In the genomic region with DNA sequence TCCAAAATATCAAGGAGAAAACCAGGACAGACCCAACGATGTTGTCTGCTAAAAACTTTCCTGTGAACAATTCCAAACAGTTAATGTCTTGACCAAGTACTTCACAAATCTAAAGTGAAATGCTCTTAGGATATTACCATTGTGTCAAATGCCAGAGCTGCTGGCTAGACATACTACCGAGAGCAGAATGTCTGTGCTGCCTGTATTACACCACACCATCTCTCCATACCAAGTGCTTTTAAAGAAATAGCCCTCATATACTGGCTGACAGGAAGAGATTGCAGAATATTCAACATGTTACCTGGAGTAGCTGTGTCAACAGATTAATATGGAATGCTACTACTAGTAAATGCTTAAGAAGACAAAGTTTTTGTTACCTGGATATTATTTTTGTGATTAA, we compare ENCODE assay signal across 19 cellular contexts.
"Had no signal": no experiment of that assay in that cellular context is flagged by ENCODE, and none has a peak within 500 bp of the region (broad histone marks: within the 10 kb centered on the region; RNA-seq: fewer than 3 reads in every experiment).

No MANE protein-coding gene starts in this region.

- H3K27ac ChIP-seq: foreskin keratinocyte, neutrophil, parathyroid adenoma had no signal

- H3K79me2 ChIP-seq: parathyroid adenoma had no signal

- ATAC-seq: foreskin keratinocyte, WTC11 had no signal

- H3K27me3 ChIP-seq: foreskin keratinocyte, neutrophil had no signal

- DNase-seq: activated CD4-positive, alpha-beta T cell treated with anti-CD3 and anti-CD28 coated beads, Interleukin-2, amount 10 ng/mL, durations not matched to agents 24 days and 14 days; activated effector memory CD4-positive, alpha-beta T cell treated with anti-CD3 and anti-CD28 coated beads, Interleukin-2, amount 50 U/mL, for 16 hours; activated naive CD8-positive, alpha-beta T cell treated with anti-CD3 and anti-CD28 coated beads for 36 hours; activated T-cell treated with anti-CD3 and anti-CD28 coated beads for 4 hours; effector CD8-positive, alpha-beta T cell; foreskin keratinocyte; glutamatergic neuron; naive B cell; SHP77 treated with DMSO at 0.1 percent for 48 hours; stimulated activated CD4-positive, alpha-beta T cell treated with anti-CD3 and anti-CD28 coated beads, Interleukin-12 subunit alpha, Interleukin-12 subunit beta, amount 100 ng/mL, for 4 hours; stimulated activated CD4-positive, alpha-beta T cell treated with anti-CD3 and anti-CD28 coated beads, Interleukin-2, amount 100 ng/mL, for 24 hours; stimulated activated naive CD4-positive, alpha-beta T cell; substantia nigra; T-helper 2 cell had no signal

- H3K27ac Mint-ChIP-seq: activated CD4-positive, alpha-beta T cell treated with anti-CD3 and anti-CD28 coated beads, Interleukin-2, amount 10 ng/mL, durations not matched to agents 24 days and 14 days; WTC11 had no signal

- H3K4me3 Mint-ChIP-seq: activated CD4-positive, alpha-beta T cell treated with anti-CD3 and anti-CD28 coated beads, Interleukin-2, amount 10 ng/mL, durations not matched to agents 24 days and 14 days; activated naive CD8-positive, alpha-beta T cell treated with anti-CD3 and anti-CD28 coated beads for 36 hours; brain; naive B cell; WTC11 had no signal

- H3K9ac ChIP-seq: parathyroid adenoma had no signal

- H3K4me1 ChIP-seq: foreskin keratinocyte, parathyroid adenoma had no signal

- H2AFZ ChIP-seq: parathyroid adenoma had no signal

- H3K27me3 Mint-ChIP-seq: activated CD4-positive, alpha-beta T cell treated with anti-CD3 and anti-CD28 coated beads, Interleukin-2, amount 10 ng/mL, durations not matched to agents 24 days and 14 days; activated naive CD8-positive, alpha-beta T cell treated with anti-CD3 and anti-CD28 coated beads for 36 hours; brain; naive B cell had no signal

- FAIRE-seq: endothelial cell of umbilical vein had no signal

- H3K9me3 Mint-ChIP-seq: activated CD4-positive, alpha-beta T cell treated with anti-CD3 and anti-CD28 coated beads, Interleukin-2, amount 10 ng/mL, durations not matched to agents 24 days and 14 days; activated naive CD8-positive, alpha-beta T cell treated with anti-CD3 and anti-CD28 coated beads for 36 hours; brain; naive B cell; WTC11 had no signal

- H3K4me1 Mint-ChIP-seq: brain had no signal

- H3K9me3 ChIP-seq: neutrophil had no signal
